ENCODE assay signal across 25 cellular contexts in genomic region chr1:35656863-35657232, GRCh38.
"Had no signal": no experiment of that assay in that cellular context is flagged by ENCODE, and none has a peak within 500 bp of the region (broad histone marks: within the 10 kb centered on the region; RNA-seq: fewer than 3 reads in every experiment).

No MANE protein-coding gene starts in this region.

- DNase-seq: activated B cell treated with CpG ODN at 0.5 μM for 24 hours; activated CD4-positive, alpha-beta T cell treated with anti-CD3 and anti-CD28 coated beads for 1 hour; activated CD4-positive, alpha-beta T cell treated with anti-CD3 and anti-CD28 coated beads, Interleukin-2, amount 10 ng/mL, durations not matched to agents 24 days and 14 days; activated CD4-positive, alpha-beta T cell treated with anti-CD3 and anti-CD28 coated beads, Interleukin-2, amount 50 U/mL, for 48 hours; activated gamma-delta T cell treated with Interleukin-2 at 50 U/mL for 16 hours; activated naive CD4-positive, alpha-beta T cell treated with anti-CD3 and anti-CD28 coated beads, Interleukin-2, amount 10 ng/mL, durations not matched to agents 7 days and 5 days; activated naive CD8-positive, alpha-beta T cell treated with anti-CD3 and anti-CD28 coated beads for 36 hours; activated T-cell treated with anti-CD3 and anti-CD28 coated beads for 4 hours; activated T-cell treated with anti-CD3 and anti-CD28 coated beads, Interleukin-2, amount 50 U/mL, for 48 hours; cerebellar nuclear complex; KG1; NCI-H1092 treated with DMSO at 0.1 percent for 48 hours; NCI-H1417 treated with DMSO at 0.1 percent for 48 hours; NCI-H1694; NCI-H2029; NCI-H2107; NCI-H2171 treated with DMSO at 0.1 percent for 48 hours; NCI-H226; NCI-H510A; NCI-H526 treated with DMSO at 0.1 percent for 48 hours; NCI-H82; Peyer's patch; SHP77 treated with DMSO at 0.1 percent for 48 hours had no signal

- H3K4me3 ChIP-seq: cardiac muscle cell, Peyer's patch had no signal

- H3K4me1 ChIP-seq: Peyer's patch had no signal

- H3K9me3 ChIP-seq: Peyer's patch had no signal

- H3K36me3 ChIP-seq: brain microvascular endothelial cell, cardiac muscle cell, Peyer's patch had no signal

- H3K27me3 ChIP-seq: brain microvascular endothelial cell, Peyer's patch had no signal

- H3K27ac ChIP-seq: brain microvascular endothelial cell, cardiac muscle cell, Peyer's patch had no signal
